Comparison of ENCODE assay signal across 16 cellular contexts in the genomic region with DNA sequence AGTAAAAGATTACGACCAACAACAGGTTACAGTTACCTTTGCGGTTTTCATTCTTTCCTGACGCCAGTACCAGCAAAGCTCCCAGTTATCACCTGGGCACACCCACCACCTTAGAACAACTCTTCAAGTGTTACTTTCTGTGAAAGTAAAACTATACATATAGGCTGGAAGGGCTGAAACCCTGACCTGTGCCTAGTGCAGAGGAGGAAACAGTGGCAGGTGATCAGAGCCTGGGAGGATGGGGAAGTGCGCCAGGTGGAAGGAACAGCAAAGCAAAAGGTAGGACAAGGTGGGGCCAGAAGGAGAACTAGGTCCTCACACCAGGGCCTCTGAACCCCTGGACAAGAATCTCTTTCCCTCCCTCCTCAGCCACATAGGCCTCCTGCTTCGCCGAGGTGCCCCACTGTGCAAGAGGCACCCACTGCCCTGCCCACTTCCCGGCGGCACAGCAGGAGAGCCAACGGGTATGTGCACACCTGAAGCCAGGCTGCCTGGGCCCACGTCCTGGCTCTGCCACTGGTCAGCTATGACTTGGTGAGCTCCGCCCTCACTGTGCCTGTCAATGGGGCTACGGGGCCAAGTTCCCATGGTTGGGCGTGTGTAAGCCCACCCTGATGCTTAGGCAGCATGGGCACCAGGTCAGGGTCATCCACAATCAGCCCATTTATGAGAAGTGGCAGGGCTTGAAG. TPM values are rescaled to one million over a fixed set of nuclear protein-coding genes. Genes with fewer than 3 reads are reported as not detected.
DNase-seq lines count a peak whose midpoint lies in the region; ATAC-seq, FAIRE-seq and TF ChIP-seq lines count a peak whose summit lies in the region.
"Had no signal": no experiment of that assay in that cellular context is flagged by ENCODE, and none has a peak within 500 bp of the region (broad histone marks: within the 10 kb centered on the region; RNA-seq: fewer than 3 reads in every experiment).

No MANE protein-coding gene starts in this region.

- no peak for TF ChIP-seq CTCF in CD8-positive, alpha-beta T cell (IDR thresholded peaks at IDR 0.05)
- no peak for TF ChIP-seq CTCF in RWPE1 (conservative IDR thresholded peaks at IDR 0.05; ENCODE audit: low read depth)

- no peak overlapping the region for H3K27ac ChIP-seq in CD8-positive, alpha-beta T cell (ENCODE audit: low read depth, low read length)
- H3K27ac ChIP-seq in RWPE1: peak overlapping the region; percentile 47
- H3K27ac ChIP-seq in small intestine (ENCODE audit: low read depth in 1 of 2, low read length in 1 of 2): no peak overlapping the region
- H3K27ac ChIP-seq: cardiac muscle cell had no signal

- H3K9me3 ChIP-seq in CD8-positive, alpha-beta T cell (ENCODE audit: low read length): no peaks in the 10 kb centered on the region
- no peaks in the 10 kb centered on the region for H3K9me3 ChIP-seq in small intestine (ENCODE audit: control insufficient read depth, low read depth)
- H3K9me3 ChIP-seq: Caco-2 had no signal

- no peaks in the 10 kb centered on the region for H3K9me3 Mint-ChIP-seq in CD8-positive, alpha-beta T cell
- no peaks in the 10 kb centered on the region for H3K9me3 Mint-ChIP-seq in immature natural killer cell
- H3K9me3 Mint-ChIP-seq: activated naive CD4-positive, alpha-beta T cell treated with anti-CD3 and anti-CD28 coated beads, Interleukin-2, amount 10 ng/mL, durations not matched to agents 7 days and 5 days had no signal

- H3K27me3 Mint-ChIP-seq in CD8-positive, alpha-beta T cell (ENCODE audit: low read depth): no peaks in the 10 kb centered on the region
- H3K27me3 Mint-ChIP-seq in immature natural killer cell (ENCODE audit: low read depth in 3 of 3): peaks cover 0 to 1% (median 0%) of the 10 kb centered on the region in 3 donors
- H3K27me3 Mint-ChIP-seq: activated naive CD4-positive, alpha-beta T cell treated with anti-CD3 and anti-CD28 coated beads, Interleukin-2, amount 10 ng/mL, durations not matched to agents 7 days and 5 days had no signal

- H3K4me3 ChIP-seq in CD8-positive, alpha-beta T cell (ENCODE audit: low read depth, low read length): no peak overlapping the region
- no peak overlapping the region for H3K4me3 ChIP-seq in small intestine (ENCODE audit: low read depth in 1 of 2, low read length in 2 of 2)
- H3K4me3 ChIP-seq: cardiac muscle cell had no signal

- peaks cover 5% of the 10 kb centered on the region for H3K36me3 Mint-ChIP-seq in CD8-positive, alpha-beta T cell
- no peaks in the 10 kb centered on the region for H3K36me3 Mint-ChIP-seq in immature natural killer cell
- H3K36me3 Mint-ChIP-seq: activated naive CD4-positive, alpha-beta T cell treated with anti-CD3 and anti-CD28 coated beads, Interleukin-2, amount 10 ng/mL, durations not matched to agents 7 days and 5 days had no signal

- peaks cover 43% of the 10 kb centered on the region for H3K4me1 ChIP-seq in CD8-positive, alpha-beta T cell (ENCODE audit: insufficient read depth, low read length)
- H3K4me1 ChIP-seq in small intestine (ENCODE audit: control insufficient read depth in 2 of 2, insufficient read depth in 1 of 2, low read depth in 1 of 2, low read length in 1 of 2): peaks cover 0 to 6% of the 10 kb centered on the region in 2 donors
- H3K4me1 ChIP-seq: Caco-2 had no signal

- DNase-seq in CD8-positive, alpha-beta T cell: no peak
- DNase-seq in RWPE1 (ENCODE audit: low spot score): no peak
- no peak for DNase-seq in immature natural killer cell
- DNase-seq in small intestine: peak; percentile 40
- DNase-seq in activated CD4-positive, CD25-positive, alpha-beta regulatory T cell (lab: John Stamatoyannopoulos, UW): no peak
- no peak for DNase-seq in nucleus accumbens (lab: John Stamatoyannopoulos, UW)
- DNase-seq: activated CD8-positive, alpha-beta memory T cell treated with anti-CD3 and anti-CD28 coated beads for 24 hours; activated naive CD4-positive, alpha-beta T cell treated with anti-CD3 and anti-CD28 coated beads, Interleukin-2, amount 10 ng/mL, durations not matched to agents 7 days and 5 days; NCI-H2029; SIG-M5; stimulated activated CD4-positive, alpha-beta T cell treated with anti-CD3 and anti-CD28 coated beads, Interleukin-1b, Interleukin-23, amount 100 ng/mL, for 48 hours; T-helper 9 cell had no signal

- peak overlapping the region; percentile 81 for H3K27ac Mint-ChIP-seq in CD8-positive, alpha-beta T cell
- peak overlapping the region in 4 of 6 donors; percentile 41 to 85 (median 81) for H3K27ac Mint-ChIP-seq in immature natural killer cell
- H3K27ac Mint-ChIP-seq: activated naive CD4-positive, alpha-beta T cell treated with anti-CD3 and anti-CD28 coated beads, Interleukin-2, amount 10 ng/mL, durations not matched to agents 7 days and 5 days had no signal

- H3K27me3 ChIP-seq in CD8-positive, alpha-beta T cell (ENCODE audit: insufficient read depth, low read length): no peaks in the 10 kb centered on the region
- H3K27me3 ChIP-seq in small intestine (ENCODE audit: control insufficient read depth in 2 of 2, insufficient read depth in 2 of 2, low read length in 2 of 2): no peaks in the 10 kb centered on the region
- H3K27me3 ChIP-seq: cardiac muscle cell had no signal

- H3K36me3 ChIP-seq in CD8-positive, alpha-beta T cell (ENCODE audit: insufficient read depth, low read length): no peaks in the 10 kb centered on the region
- H3K36me3 ChIP-seq in small intestine (ENCODE audit: control insufficient read depth in 2 of 2, insufficient read depth in 2 of 2, low read length in 2 of 2): no peaks in the 10 kb centered on the region
- H3K36me3 ChIP-seq: cardiac muscle cell had no signal

- H3K4me3 Mint-ChIP-seq in CD8-positive, alpha-beta T cell: no peak overlapping the region
- peak overlapping the region in 2 of 5 donors; percentile 7 to 52 for H3K4me3 Mint-ChIP-seq in immature natural killer cell
- H3K4me3 Mint-ChIP-seq: activated naive CD4-positive, alpha-beta T cell treated with anti-CD3 and anti-CD28 coated beads, Interleukin-2, amount 10 ng/mL, durations not matched to agents 7 days and 5 days had no signal

- ATAC-seq in CD8-positive, alpha-beta T cell: no peak
- ATAC-seq in HG02852 (IDR thresholded peaks at IDR 0.05; ENCODE audit: unreplicated experiment): no peak

- H3K4me1 Mint-ChIP-seq in CD8-positive, alpha-beta T cell (ENCODE audit: low read depth): peaks cover 80% of the 10 kb centered on the region
- H3K4me1 Mint-ChIP-seq in immature natural killer cell: peaks cover 73 to 77% of the 10 kb centered on the region in 2 donors

- CTCF ChIA-PET in CD8-positive, alpha-beta T cell (lab: Charles Lee): interaction anchor here (1.1 kb wide), 1 partner anchor 43 kb away, joined by 3 read pairs; no protein-coding TSS in a partner anchor
- CTCF ChIA-PET in RWPE1 (lab: Yijun Ruan, JAX): interaction anchor here (0.9 to 1.2 kb wide), 2 partner anchors 27 to 74 kb away, joined by 3 to 4 read pairs; a partner anchor contains a TSS

- 28 to 70% (median 49%) methylated on average over 13 of the region's 13 CpGs for WGBS in small intestine, 3 donors

- intact Hi-C loops in CD8-positive, alpha-beta T cell (cut with DNase I, micrococcal nuclease): no loop called here

- no peak for FAIRE-seq in small intestine (lab: Jason Lieb, UNC)
- FAIRE-seq: H54 had no signal

- POLR2A ChIA-PET in CD8-positive, alpha-beta T cell (lab: Charles Lee): no interaction called here
- POLR2A ChIA-PET in RWPE1 (lab: Yijun Ruan, JAX; ENCODE audit: low non-redundant PET): no interaction called here

RNA-seq across cellular contexts. Expression of a gene that starts 26.9 kb away (rescaled TPM):
- 10 to 100 TPM; 15.1 to 15.6 TPM for total RNA-seq in CD8-positive, alpha-beta T cell
- polyA plus RNA-seq in immature natural killer cell: 10 to 100 TPM in 1 of 3 donors, 1 to 10 TPM in 2; 5.8 to 26.8 (median 8.0) TPM
- polyA plus RNA-seq in small intestine: 1 to 10 TPM in 2 of 3 donors, under 1 TPM in 1; 0.67 to 5.4 (median 1.1) TPM
